In the genomic region with DNA sequence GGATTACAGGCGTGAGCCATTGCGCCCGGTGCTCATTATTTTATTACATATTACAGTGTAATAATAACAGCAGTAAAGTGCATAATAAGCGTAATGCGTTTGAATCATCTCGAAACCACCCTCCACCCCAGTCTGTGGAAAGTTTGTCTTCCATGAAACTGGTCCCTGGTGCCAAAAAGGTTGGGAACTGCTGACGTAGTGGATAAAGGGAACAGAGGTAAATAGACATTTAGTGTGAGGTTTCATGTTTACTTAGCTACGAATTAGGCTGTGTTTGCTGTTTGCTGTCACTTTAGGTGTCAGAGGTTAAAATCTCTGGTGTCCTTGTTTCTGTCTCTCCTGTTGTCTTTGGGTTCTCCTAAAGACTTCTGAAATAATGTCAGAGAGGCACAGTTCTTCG, we compare ENCODE assay signal across 27 cellular contexts.
"Had no signal": no experiment of that assay in that cellular context is flagged by ENCODE, and none has a peak within 500 bp of the region (broad histone marks: within the 10 kb centered on the region; RNA-seq: fewer than 3 reads in every experiment).

No MANE protein-coding gene starts in this region.

- FAIRE-seq: pancreas, small intestine, TTC549 had no signal

- DNase-seq: activated CD4-positive, alpha-beta memory T cell treated with anti-CD3 and anti-CD28 coated beads for 36 hours; activated CD4-positive, alpha-beta T cell treated with anti-CD3 and anti-CD28 coated beads for 48 hours; activated CD8-positive, alpha-beta memory T cell treated with anti-CD3 and anti-CD28 coated beads, Interleukin-2, amount 50 U/mL, for 48 hours; activated naive CD8-positive, alpha-beta T cell treated with anti-CD3 and anti-CD28 coated beads, Interleukin-2, amount 50 U/mL, for 24 hours; activated T-cell treated with anti-CD3 and anti-CD28 coated beads, Interleukin-2, amount 50 U/mL, for 4 hours; amygdala; foreskin keratinocyte; heart right ventricle; left ventricle myocardium superior; mammary epithelial cell; pancreas; retina; sigmoid colon; small intestine; stimulated activated CD4-positive, alpha-beta T cell treated with anti-CD3 and anti-CD28 coated beads, Interleukin-1b, Interleukin-23, amount 100 ng/mL, for 48 hours; stimulated activated CD4-positive, alpha-beta T cell treated with anti-CD3 and anti-CD28 coated beads, Interleukin-4, amount 100 ng/mL, for 4 hours; stimulated activated CD8-positive, alpha-beta memory T cell treated with anti-CD3 and anti-CD28 coated beads, Interleukin-4, amount 100 ng/mL, for 48 hours; stomach; T-helper 9 cell; thyroid gland; upper lobe of right lung; WERI-Rb-1 had no signal

- H3K27ac ChIP-seq: esophagus muscularis mucosa, foreskin keratinocyte, heart right ventricle, pancreas, prostate gland, sigmoid colon, stomach, thyroid gland, upper lobe of right lung, WERI-Rb-1 had no signal

- H3K4me1 ChIP-seq: esophagus muscularis mucosa, foreskin keratinocyte, heart right ventricle, pancreas, prostate gland, sigmoid colon, stomach, thyroid gland, upper lobe of right lung had no signal

- H3K9me3 ChIP-seq: esophagus muscularis mucosa, heart right ventricle, pancreas, prostate gland, sigmoid colon, stomach, thyroid gland, upper lobe of right lung had no signal

- H3K4me3 ChIP-seq: esophagus muscularis mucosa, heart right ventricle, pancreas, prostate gland, sigmoid colon, stomach, thyroid gland, upper lobe of right lung had no signal

- H3K36me3 ChIP-seq: esophagus muscularis mucosa, pancreas, prostate gland, sigmoid colon, stomach, thyroid gland, upper lobe of right lung, WERI-Rb-1 had no signal

- ATAC-seq: activated CD4-positive, CD25-positive, alpha-beta regulatory T cell treated with anti-CD3 and anti-CD28 coated beads, Interleukin-2, amount 50 U/mL, for 24 hours; activated naive CD8-positive, alpha-beta T cell treated with anti-CD3 and anti-CD28 coated beads, Interleukin-2, amount 50 U/mL, for 24 hours; activated T-cell treated with anti-CD3 and anti-CD28 coated beads, Interleukin-2, amount 50 U/mL, for 4 hours; foreskin keratinocyte; heart right ventricle; left ventricle myocardium superior; stimulated activated memory B cell treated with anti-CD40 and anti-IgM and Interleukin-4, amounts not matched to agents 10 μg/mL and 1 μg/mL and 100 μg/mL, for 72 hours; upper lobe of right lung had no signal

- H3K27me3 ChIP-seq: esophagus muscularis mucosa, foreskin keratinocyte, pancreas, sigmoid colon, stomach, thyroid gland, upper lobe of right lung had no signal
